In the genomic region with DNA sequence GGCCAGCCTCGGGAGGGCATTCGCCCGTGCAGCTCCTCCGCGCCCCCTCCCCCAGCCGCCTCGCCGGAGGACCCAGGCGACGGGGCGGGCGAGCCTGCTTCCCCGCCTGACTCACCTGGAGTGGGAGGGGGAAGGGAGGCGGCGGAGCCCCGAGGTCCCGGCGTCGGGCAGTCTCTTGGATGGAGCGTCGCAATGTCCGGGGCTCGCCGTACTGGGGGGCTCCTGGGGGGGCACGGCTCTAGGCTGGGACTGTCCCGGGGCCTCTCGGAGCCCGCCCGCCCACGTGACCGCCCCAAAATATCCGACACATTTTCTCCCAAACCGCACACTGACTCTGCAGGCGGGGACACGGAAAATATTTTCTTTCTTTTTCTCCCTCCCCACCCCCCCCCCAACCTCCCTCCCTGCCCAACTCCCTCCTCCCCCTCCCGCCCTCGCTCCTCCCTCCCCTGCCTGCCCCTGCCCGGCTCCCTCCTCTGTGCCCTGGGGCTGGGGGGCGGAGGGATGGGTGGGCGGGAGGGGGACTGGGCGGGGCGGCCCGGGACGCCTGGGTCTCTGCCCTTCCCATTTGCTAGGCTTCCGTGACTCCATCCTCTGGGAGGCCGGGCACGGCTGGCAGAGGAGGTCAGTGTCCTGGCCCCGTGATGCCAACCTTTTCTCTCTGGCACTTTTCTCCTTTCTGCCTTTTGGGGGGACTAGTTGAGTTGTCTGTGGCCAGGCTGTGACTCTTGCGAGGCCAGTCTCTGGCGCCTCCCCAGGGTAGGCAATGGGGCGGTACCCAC, we compare ENCODE assay signal across 8 cellular contexts. TPM values are rescaled to one million over a fixed set of nuclear protein-coding genes. Genes with fewer than 3 reads are reported as not detected.
DNase-seq lines count a peak whose midpoint lies in the region; ATAC-seq and TF ChIP-seq lines count a peak whose summit lies in the region.

A gene (minus strand): TSS at position 351 of the 782 bp plus-strand sequence. CDS start 4,664 bp downstream, outside the sequence.

- peaks cover 57% of the 10 kb centered on the region for H3K4me1 Mint-ChIP-seq in endodermal cell
- H3K4me1 Mint-ChIP-seq in mesothelial cell of epicardium, result peaks cover 64% of the 10 kb centered on the region

- CTCF ChIA-PET in GM10248 (lab: Yijun Ruan, JAX), result interaction anchor here (1.4 kb wide), 1 partner anchor 14 kb away, joined by 3 read pairs; no protein-coding TSS in a partner anchor

- no peaks in the 10 kb centered on the region for H3K36me3 ChIP-seq in endodermal cell (ENCODE audit: control insufficient read depth, insufficient read depth, low read length)
- H3K36me3 ChIP-seq in WERI-Rb-1, result no peaks in the 10 kb centered on the region

- peak within 1 kb of the TSS; percentile 46 for H3K27ac Mint-ChIP-seq in endodermal cell
- H3K27ac Mint-ChIP-seq in mesothelial cell of epicardium, result peak within 1 kb of the TSS; percentile 88

- H3K4me1 ChIP-seq in endodermal cell (ENCODE audit: control insufficient read depth, insufficient read depth, low read length), result peaks cover 16% of the 10 kb centered on the region

- peak; percentile 63 for DNase-seq in GM10248 (ENCODE audit: extremely low spot score)
- DNase-seq in NCI-H1694 (lab: John Stamatoyannopoulos, UW), result peak; percentile 30
- DNase-seq in activated CD8-positive, alpha-beta memory T cell treated with anti-CD3 and anti-CD28 coated beads, Interleukin-2, amount 50 U/mL, for 48 hours, result peak; percentile 79
- DNase-seq in endodermal cell, result peak; percentile 89
- DNase-seq in mesothelial cell of epicardium (ENCODE audit: low spot score in 2 of 2, unreplicated experiment in 2 of 2), result peak in 1 of 2 experiments; percentile 60
- peak; percentile 86 for DNase-seq in stimulated activated naive CD4-positive, alpha-beta T cell treated with Interleukin-2 at 50 U/mL for 16 hours (lab: John Stamatoyannopoulos, UW)
- no peak for DNase-seq in WERI-Rb-1

- H3K4me3 ChIP-seq in endodermal cell (ENCODE audit: low read length) (peak within 1 kb of the TSS; percentile 74), WERI-Rb-1 (ENCODE audit: low read depth, low read length) (no peak within 1 kb of the TSS)

- POLR2A ChIA-PET in GM10248 (lab: Yijun Ruan, JAX), result no interaction called here

- H3K9me3 ChIP-seq in endodermal cell (ENCODE audit: control insufficient read depth, low read length) (no peaks in the 10 kb centered on the region), WERI-Rb-1 (ENCODE audit: severe bottlenecking) (no peaks in the 10 kb centered on the region)

- peaks cover 21% of the 10 kb centered on the region for H3K27me3 Mint-ChIP-seq in endodermal cell (ENCODE audit: insufficient read depth)
- H3K27me3 Mint-ChIP-seq in mesothelial cell of epicardium (ENCODE audit: low read depth), result no peaks in the 10 kb centered on the region

- H3K36me3 Mint-ChIP-seq in endodermal cell (ENCODE audit: low read depth) (peaks cover 1% of the 10 kb centered on the region), mesothelial cell of epicardium (peaks cover 6% of the 10 kb centered on the region)

- no peak within 1 kb of the TSS for H3K9ac ChIP-seq in endodermal cell (ENCODE audit: extremely low read depth, low read length, poor library complexity, severe bottlenecking)

- H3K4me3 Mint-ChIP-seq in endodermal cell, result peak within 1 kb of the TSS; percentile 64
- H3K4me3 Mint-ChIP-seq in mesothelial cell of epicardium, result peak within 1 kb of the TSS; percentile 80

- TF ChIP-seq CTCF in GM10248 (IDR thresholded peaks at IDR 0.05; ENCODE audit: control extremely low read depth, extremely low read depth, low read depth, missing control alignments), result peak; percentile 19
- no peak for TF ChIP-seq CTCF in endodermal cell (conservative IDR thresholded peaks at IDR 0.05)
- no peak for TF ChIP-seq CTCF in mesothelial cell of epicardium (IDR thresholded peaks at IDR 0.05; ENCODE audit: unreplicated experiment)
- TF ChIP-seq CTCF in WERI-Rb-1 (IDR thresholded peaks at IDR 0.05; ENCODE audit: low read depth, low read length), result no peak

- no peak within 1 kb of the TSS for H3K27ac ChIP-seq in endodermal cell (ENCODE audit: low read depth, low read length)
- no peak within 1 kb of the TSS for H3K27ac ChIP-seq in WERI-Rb-1

- H3K9me3 Mint-ChIP-seq in endodermal cell, result no peaks in the 10 kb centered on the region
- H3K9me3 Mint-ChIP-seq in mesothelial cell of epicardium, result no peaks in the 10 kb centered on the region

- WGBS in endodermal cell (ENCODE audit: insufficient coverage in 1 of 2, insufficient read length in 1 of 2), 2 experiments, result 2 to 3% methylated on average over 4 to 43 of the region's 51 CpGs

- H3K27me3 ChIP-seq in endodermal cell (ENCODE audit: control insufficient read depth, insufficient read depth, low read length, poor library complexity, severe bottlenecking), result peaks cover 8% of the 10 kb centered on the region
- no peaks in the 10 kb centered on the region for H3K27me3 ChIP-seq in WERI-Rb-1 (ENCODE audit: insufficient read depth, low read depth, severe bottlenecking)

- ATAC-seq in HG02840 (IDR thresholded peaks at IDR 0.05; ENCODE audit: low FRiP score, unreplicated experiment), result no peak

RNA-seq across cellular contexts. Expression of the gene that starts here (rescaled TPM):
- 10 to 100 TPM; 19.5 to 26.8 TPM for total RNA-seq in endodermal cell
- 23.9 TPM for polyA plus RNA-seq in endodermal cell (2013, experiment 1 of 2)
- polyA plus RNA-seq in endodermal cell (2013, experiment 2 of 2), result 18.1 TPM
- 66.6 to 72.2 TPM (median 71.6 TPM) in 3 replicates for total RNA-seq in mesothelial cell of epicardium
